23 cellular contexts compared by ENCODE assay signal in the genomic region with DNA sequence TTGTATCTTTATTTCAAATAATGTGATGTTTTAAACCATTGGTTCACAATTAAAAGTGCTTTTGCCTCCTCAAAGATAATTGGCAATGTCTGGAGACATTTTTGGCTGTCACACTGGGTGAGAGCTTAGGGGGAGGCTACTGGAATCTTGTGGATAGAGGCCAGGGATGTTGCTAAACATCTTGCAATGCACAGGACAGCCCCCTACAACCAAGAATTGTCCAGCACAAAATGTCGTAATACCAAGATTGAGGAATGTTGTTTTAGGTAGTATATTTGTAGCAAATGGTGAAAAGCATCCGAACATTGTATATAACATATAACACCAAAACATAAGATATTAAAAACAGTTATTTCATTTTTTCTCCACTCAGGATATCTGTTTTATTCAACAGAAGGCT.
"Had no signal": no experiment of that assay in that cellular context is flagged by ENCODE, and none has a peak within 500 bp of the region (broad histone marks: within the 10 kb centered on the region; RNA-seq: fewer than 3 reads in every experiment).

No MANE protein-coding gene starts in this region.

- H3K4me1 ChIP-seq: colonic mucosa had no signal

- H3K36me3 ChIP-seq: colonic mucosa, esophagus squamous epithelium, left lung, lower lobe of right lung had no signal

- H3K9me3 ChIP-seq: colonic mucosa, esophagus squamous epithelium, left lung, lower lobe of right lung, vagina had no signal

- H3K4me3 ChIP-seq: colonic mucosa, esophagus squamous epithelium, left lung, lower lobe of right lung, skin epidermis, vagina had no signal

- H3K27ac ChIP-seq: colonic mucosa, epithelial cell of prostate, esophagus squamous epithelium, left lung, lower lobe of right lung, skin epidermis, vagina had no signal

- DNase-seq: activated B cell treated with CpG ODN at 0.5 μM for 24 hours; activated CD4-positive, alpha-beta T cell treated with anti-CD3 and anti-CD28 coated beads, Interleukin-2, amount 50 U/mL, for 1 hour; activated CD8-positive, alpha-beta T cell treated with anti-CD3 and anti-CD28 coated beads for 36 hours; activated gamma-delta T cell treated with Interleukin-2 at 50 U/mL for 16 hours; activated naive CD4-positive, alpha-beta T cell treated with anti-CD3 and anti-CD28 coated beads, Interleukin-2, amount 50 U/mL, for 16 hours; activated T-cell treated with anti-CD3 and anti-CD28 coated beads, Interleukin-2, amount 50 U/mL, for 4 hours; colonic mucosa; effector CD8-positive, alpha-beta T cell; esophagus squamous epithelium; foreskin melanocyte; left lung; lower lobe of right lung; posterior cingulate gyrus; right cardiac atrium; stimulated activated CD4-positive, alpha-beta T cell treated with anti-CD3 and anti-CD28 coated beads, Interleukin-12 subunit alpha, Interleukin-12 subunit beta, amount 100 ng/mL, for 4 hours; stimulated activated CD4-positive, alpha-beta T cell treated with anti-CD3 and anti-CD28 coated beads, Interleukin-4, amount 100 ng/mL, for 1 hour; substantia nigra; T-helper 2 cell had no signal

- FAIRE-seq: bronchial epithelial cell, endometrium had no signal
